23 cellular contexts compared by ENCODE assay signal in genomic region chr5:170076211-170076610, GRCh38. TPM values are rescaled to one million over a fixed set of nuclear protein-coding genes. Genes with fewer than 3 reads are reported as not detected.
"Had no signal": no experiment of that assay in that cellular context is flagged by ENCODE, and none has a peak within 500 bp of the region (broad histone marks: within the 10 kb centered on the region; RNA-seq: fewer than 3 reads in every experiment).

No MANE protein-coding gene starts in this region.

- H3K36me3 ChIP-seq: ascending aorta, breast epithelium, ovary, sigmoid colon, tibial nerve had no signal

- H3K4me1 ChIP-seq: ascending aorta, breast epithelium, sigmoid colon, tibial nerve had no signal

- H3K4me1 Mint-ChIP-seq: activated CD4-positive, alpha-beta memory T cell treated with anti-CD3 and anti-CD28 coated beads, Interleukin-2, amount 10 ng/mL, durations not matched to agents 7 days and 5 days; activated naive CD4-positive, alpha-beta T cell treated with anti-CD3 and anti-CD28 coated beads, Interleukin-2, amount 10 ng/mL, durations not matched to agents 7 days and 5 days; naive thymus-derived CD8-positive, alpha-beta T cell had no signal

- H3K9me3 ChIP-seq: ascending aorta, breast epithelium, mucosa of descending colon, ovary, sigmoid colon, tibial nerve had no signal

- H3K27me3 Mint-ChIP-seq: activated CD4-positive, alpha-beta memory T cell treated with anti-CD3 and anti-CD28 coated beads, Interleukin-2, amount 10 ng/mL, durations not matched to agents 7 days and 5 days; activated naive CD4-positive, alpha-beta T cell treated with anti-CD3 and anti-CD28 coated beads, Interleukin-2, amount 10 ng/mL, durations not matched to agents 7 days and 5 days; naive thymus-derived CD8-positive, alpha-beta T cell had no signal

- H3K4me3 Mint-ChIP-seq: activated CD4-positive, alpha-beta memory T cell treated with anti-CD3 and anti-CD28 coated beads, Interleukin-2, amount 10 ng/mL, durations not matched to agents 7 days and 5 days; activated naive CD4-positive, alpha-beta T cell treated with anti-CD3 and anti-CD28 coated beads, Interleukin-2, amount 10 ng/mL, durations not matched to agents 7 days and 5 days; activated T-cell treated with anti-CD3 and anti-CD28 coated beads, Interleukin-2, amount 50 U/mL, for 4 hours; naive thymus-derived CD8-positive, alpha-beta T cell; T-helper 2 cell treated with Interferon-gamma antibody and Interleukin-4, amounts not matched to agents 5 μg/mL and 100 μg/mL, for 36 hours had no signal

- H3K27ac ChIP-seq: ascending aorta, breast epithelium, ovary, sigmoid colon, tibial nerve had no signal

- H3K4me3 ChIP-seq: ascending aorta, breast epithelium, mucosa of descending colon, ovary, sigmoid colon, tibial nerve had no signal

- DNase-seq: activated CD4-positive, alpha-beta memory T cell treated with anti-CD3 and anti-CD28 coated beads, Interleukin-2, amount 10 ng/mL, durations not matched to agents 7 days and 5 days; activated CD4-positive, alpha-beta T cell treated with anti-CD3 and anti-CD28 coated beads for 4 hours; activated effector memory CD4-positive, alpha-beta T cell treated with Interleukin-2 at 50 U/mL for 16 hours; activated naive CD4-positive, alpha-beta T cell treated with anti-CD3 and anti-CD28 coated beads, Interleukin-2, amount 10 ng/mL, durations not matched to agents 7 days and 5 days; activated T-cell treated with anti-CD3 and anti-CD28 coated beads, Interleukin-2, amount 50 U/mL, for 4 hours; cerebellar nuclear complex; cortex of kidney; left cardiac atrium; mesenchymal stem cell; mucosa of descending colon; naive thymus-derived CD8-positive, alpha-beta T cell; ovary; sigmoid colon; stimulated activated CD4-positive, alpha-beta T cell treated with anti-CD3 and anti-CD28 coated beads, Interleukin-1b, Interleukin-23, amount 100 ng/mL, for 48 hours; stimulated activated CD8-positive, alpha-beta memory T cell treated with anti-CD3 and anti-CD28 coated beads, Interleukin-4, amount 100 ng/mL, for 48 hours; stimulated activated naive CD4-positive, alpha-beta T cell had no signal

- H3K27ac Mint-ChIP-seq: activated CD4-positive, alpha-beta memory T cell treated with anti-CD3 and anti-CD28 coated beads, Interleukin-2, amount 10 ng/mL, durations not matched to agents 7 days and 5 days; activated naive CD4-positive, alpha-beta T cell treated with anti-CD3 and anti-CD28 coated beads, Interleukin-2, amount 10 ng/mL, durations not matched to agents 7 days and 5 days; T-helper 2 cell treated with Interferon-gamma antibody and Interleukin-4, amounts not matched to agents 5 μg/mL and 100 μg/mL, for 36 hours had no signal

- ATAC-seq: activated T-cell treated with anti-CD3 and anti-CD28 coated beads, Interleukin-2, amount 50 U/mL, for 4 hours; left cardiac atrium; mucosa of descending colon; naive thymus-derived CD8-positive, alpha-beta T cell had no signal

- H3K9me3 Mint-ChIP-seq: activated CD4-positive, alpha-beta memory T cell treated with anti-CD3 and anti-CD28 coated beads, Interleukin-2, amount 10 ng/mL, durations not matched to agents 7 days and 5 days; activated naive CD4-positive, alpha-beta T cell treated with anti-CD3 and anti-CD28 coated beads, Interleukin-2, amount 10 ng/mL, durations not matched to agents 7 days and 5 days; activated T-cell treated with anti-CD3 and anti-CD28 coated beads, Interleukin-2, amount 50 U/mL, for 4 hours; naive thymus-derived CD8-positive, alpha-beta T cell; T-helper 2 cell treated with Interferon-gamma antibody and Interleukin-4, amounts not matched to agents 5 μg/mL and 100 μg/mL, for 36 hours had no signal

- H3K27me3 ChIP-seq: ascending aorta, breast epithelium, ovary, sigmoid colon, tibial nerve had no signal

RNA-seq across cellular contexts. Expression of gene FOXI1, which starts 29.5 kb away (rescaled TPM):
- total RNA-seq: activated CD4-positive, alpha-beta memory T cell treated with anti-CD3 and anti-CD28 coated beads, Interleukin-2, amount 10 ng/mL, durations not matched to agents 7 days and 5 days; activated T-cell treated with anti-CD3 and anti-CD28 coated beads, Interleukin-2, amount 50 U/mL, for 4 hours; ascending aorta; fibroblast of villous mesenchyme; left cardiac atrium; naive thymus-derived CD8-positive, alpha-beta T cell; ovary; sigmoid colon; subcutaneous adipose tissue had no signal
- polyA plus RNA-seq: esophagus; naive thymus-derived CD8-positive, alpha-beta T cell; ovary had no signal
